Comparison of ENCODE assay signal across 8 cellular contexts in the genomic region with DNA sequence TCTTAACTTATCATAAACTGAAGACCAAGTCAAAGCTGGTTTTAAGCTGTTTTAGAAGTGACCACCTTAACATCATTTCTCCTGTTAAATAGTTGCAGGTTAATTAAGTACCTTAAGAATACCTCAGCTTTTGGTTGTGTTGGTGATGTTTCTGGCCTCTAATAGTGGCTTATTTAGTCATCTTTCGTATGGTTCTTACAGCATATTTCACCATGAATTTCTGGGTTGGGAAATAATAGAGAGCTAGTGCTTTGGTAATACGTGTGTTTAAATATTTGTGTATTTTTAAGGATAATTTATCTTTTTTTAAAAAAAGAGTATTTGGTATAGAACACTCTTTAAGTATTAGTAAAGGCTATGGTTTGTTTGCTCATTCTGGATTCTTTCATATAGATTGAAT. TPM values are rescaled to one million over a fixed set of nuclear protein-coding genes. Genes with fewer than 3 reads are reported as not detected.
A peak's percentile ranks its signal among the peaks of the same experiment; 100 is the strongest.
DNase-seq lines count a peak whose midpoint lies in the region; ATAC-seq, FAIRE-seq and TF ChIP-seq lines count a peak whose summit lies in the region.

No MANE protein-coding gene starts in this region.

- H3K9me3 Mint-ChIP-seq in astrocyte (ENCODE audit: unreplicated experiment): no peaks in the 10 kb centered on the region

- no peak for ATAC-seq in GM18498 (IDR thresholded peaks at IDR 0.05; ENCODE audit: unreplicated experiment)

- H3K4me3 ChIP-seq in right atrium auricular region (peak overlapping the region; percentile 77 to 82), astrocyte (ENCODE audit: insufficient read depth, low read depth, low read length) (peak overlapping the region; percentile 72), mesenchymal stem cell (ENCODE audit: insufficient read depth in 1 of 2, low read depth in 1 of 2, low read length in 2 of 2) (peak overlapping the region in 1 of 2 experiments; percentile 95), uterus (peak overlapping the region; percentile 80 to 97)

- peak overlapping the region; percentile 88 for H3K4me3 Mint-ChIP-seq in astrocyte (ENCODE audit: unreplicated experiment)

- H3K27ac ChIP-seq in right atrium auricular region (peak overlapping the region in 1 of 2 donors; percentile 82), astrocyte (ENCODE audit: low read depth, low read length) (no peak overlapping the region), mesenchymal stem cell (ENCODE audit: low read length, poor library complexity, severe bottlenecking) (no peak overlapping the region), uterus (peak overlapping the region in 1 of 2 donors; percentile 96)

- H2BK15ac ChIP-seq in mesenchymal stem cell (ENCODE audit: low read depth, poor library complexity, severe bottlenecking): no peak overlapping the region

- H2BK120ac ChIP-seq in mesenchymal stem cell (ENCODE audit: low read depth, low read length): no peak overlapping the region

- H3K27ac Mint-ChIP-seq in astrocyte (ENCODE audit: unreplicated experiment): no peak overlapping the region

- no peak overlapping the region for H2BK12ac ChIP-seq in mesenchymal stem cell (ENCODE audit: low read length in 2 of 2)

- H3K27me3 ChIP-seq in right atrium auricular region: no peaks in the 10 kb centered on the region
- no peaks in the 10 kb centered on the region for H3K27me3 ChIP-seq in astrocyte (ENCODE audit: insufficient read depth, low read length)
- H3K27me3 ChIP-seq in mesenchymal stem cell (ENCODE audit: control insufficient read depth in 1 of 2, insufficient read depth in 1 of 2, low read length in 2 of 2): no peaks in the 10 kb centered on the region
- H3K27me3 ChIP-seq in uterus: no peaks in the 10 kb centered on the region

- no peak overlapping the region for H3K14ac ChIP-seq in mesenchymal stem cell (ENCODE audit: low read length in 2 of 2)

- intact Hi-C loops in cardiac septum (cut with DNase I): loop anchor here (5.0 kb wide), 1 partner anchor 36 kb away; no protein-coding TSS in a partner anchor
- intact Hi-C loops in uterus (cut with DNase I; ENCODE audit: low total_unique reads): no loop called here

- H3K4me1 Mint-ChIP-seq in astrocyte (ENCODE audit: low read depth, unreplicated experiment): peaks cover 44% of the 10 kb centered on the region

- H3K79me1 ChIP-seq in mesenchymal stem cell (replicated peaks; ENCODE audit: low read length, poor library complexity, severe bottlenecking): no peaks in the 10 kb centered on the region

- no peak for FAIRE-seq in astrocyte (lab: Jason Lieb, UNC)

- H4K8ac ChIP-seq in mesenchymal stem cell (ENCODE audit: low read length): no peak overlapping the region

- H2AK5ac ChIP-seq in mesenchymal stem cell (ENCODE audit: low read length, severe bottlenecking): no peak overlapping the region

- no peaks in the 10 kb centered on the region for H3K36me3 Mint-ChIP-seq in astrocyte (ENCODE audit: low read depth, unreplicated experiment)

- H3K27me3 Mint-ChIP-seq in astrocyte (ENCODE audit: low read depth, unreplicated experiment): no peaks in the 10 kb centered on the region

- 95% methylated on average over 2 of the region's 2 CpGs for WGBS in mesenchymal stem cell

- H3K79me2 ChIP-seq in astrocyte (ENCODE audit: insufficient read depth, low read length): peaks cover 61% of the 10 kb centered on the region

- H2BK5ac ChIP-seq in mesenchymal stem cell (ENCODE audit: low read depth, low read length, poor library complexity, severe bottlenecking): no peak overlapping the region

- peaks cover 24% of the 10 kb centered on the region for H4K20me1 ChIP-seq in astrocyte (ENCODE audit: insufficient read depth, low read length)

- H3K9me3 ChIP-seq in right atrium auricular region (no peaks in the 10 kb centered on the region), astrocyte (ENCODE audit: insufficient read depth, low read depth, low read length) (no peaks in the 10 kb centered on the region), mesenchymal stem cell (ENCODE audit: control insufficient read depth, low read length) (no peaks in the 10 kb centered on the region), uterus (no peaks in the 10 kb centered on the region)

- DNase-seq in right atrium auricular region (ENCODE audit: low spot score) (no peak), cardiac septum (ENCODE audit: low spot score) (no peak), astrocyte (ENCODE audit: low read depth) (no peak), mesenchymal stem cell (no peak), uterus (no peak), DMS53 treated with DMSO at 0.1 percent for 48 hours (lab: John Stamatoyannopoulos, UW; ENCODE audit: unreplicated experiment) (no peak), DMS53 (lab: John Stamatoyannopoulos, UW) (no peak)

- H3K36me3 ChIP-seq in right atrium auricular region: no peaks in the 10 kb centered on the region
- H3K36me3 ChIP-seq in astrocyte (ENCODE audit: insufficient read depth, low read length): no peaks in the 10 kb centered on the region
- H3K36me3 ChIP-seq in mesenchymal stem cell (ENCODE audit: control insufficient read depth in 1 of 2, insufficient read depth in 2 of 2, low read depth in 1 of 2, low read length in 2 of 2): no peaks in the 10 kb centered on the region
- no peaks in the 10 kb centered on the region for H3K36me3 ChIP-seq in uterus

- H4K91ac ChIP-seq in mesenchymal stem cell (ENCODE audit: low read length): no peak overlapping the region

- H2AFZ ChIP-seq in astrocyte (ENCODE audit: low read depth, low read length) (no peak overlapping the region), mesenchymal stem cell (ENCODE audit: low read depth, low read length) (no peak overlapping the region)

- peaks cover 0 to 46% of the 10 kb centered on the region in 2 donors for H3K4me1 ChIP-seq in right atrium auricular region
- H3K4me1 ChIP-seq in astrocyte (ENCODE audit: insufficient read depth, low read length): peaks cover 33% of the 10 kb centered on the region
- peaks cover 2% of the 10 kb centered on the region for H3K4me1 ChIP-seq in mesenchymal stem cell (ENCODE audit: control insufficient read depth, insufficient read depth, low read depth, low read length)
- peaks cover 0 to 5% of the 10 kb centered on the region in 2 donors for H3K4me1 ChIP-seq in uterus

- peak overlapping the region; percentile 85 for H3K9ac ChIP-seq in astrocyte (ENCODE audit: low read length)
- peak overlapping the region; percentile 91 for H3K9ac ChIP-seq in mesenchymal stem cell (ENCODE audit: low read length)

- H3K4ac ChIP-seq in mesenchymal stem cell (ENCODE audit: low read depth in 1 of 2, low read length in 2 of 2): no peak overlapping the region

- no peak overlapping the region for H3K18ac ChIP-seq in mesenchymal stem cell (ENCODE audit: low read depth in 1 of 2, low read length in 2 of 2)

- no peak overlapping the region for H3K23ac ChIP-seq in mesenchymal stem cell (ENCODE audit: low read length in 2 of 2)

- H3K4me2 ChIP-seq in astrocyte (ENCODE audit: low read length) (peak overlapping the region; percentile 98), mesenchymal stem cell (ENCODE audit: low read length, poor library complexity, severe bottlenecking) (peak overlapping the region; percentile 80)

- no peak for TF ChIP-seq CTCF in right atrium auricular region (IDR thresholded peaks at IDR 0.05)
- TF ChIP-seq CTCF in astrocyte (IDR thresholded peaks at IDR 0.05; ENCODE audit: insufficient read depth, low read depth, low read length): no peak
- no peak for TF ChIP-seq CTCF in uterus (IDR thresholded peaks at IDR 0.05)

- TF ChIP-seq POLR2A in uterus (IDR thresholded peaks at IDR 0.05): no peak

RNA-seq across cellular contexts. Expression of a gene that starts 1.6 kb away (rescaled TPM):
- total RNA-seq in right atrium auricular region (10 to 100 TPM; 10.2 to 19.3 TPM), cardiac septum (8.7 TPM), astrocyte (45.7 and 49.3 TPM in 2 replicates), uterus (100 to 1,000 TPM in 1 of 4 donors, 10 to 100 TPM in 3; 47.6 to 179 (median 67.1) TPM)
- 63.1 TPM for polyA plus RNA-seq in mesenchymal stem cell (2013, experiment 1 of 2)
- polyA plus RNA-seq in mesenchymal stem cell (2013, experiment 2 of 2): 60.0 TPM

RNA-seq across cellular contexts. Expression of a gene that starts 33.7 kb away (rescaled TPM):
- 10 to 100 TPM; 74.7 to 76.4 TPM for total RNA-seq in right atrium auricular region
- total RNA-seq in cardiac septum: 104 TPM
- total RNA-seq in astrocyte: 428 and 484 TPM in 2 replicates
- polyA plus RNA-seq in mesenchymal stem cell (2013, experiment 1 of 2): 252 TPM
- 272 TPM for polyA plus RNA-seq in mesenchymal stem cell (2013, experiment 2 of 2)
- 100 to 1,000 TPM in 1 of 4 donors, 10 to 100 TPM in 3; 33.5 to 207 (median 54.5) TPM for total RNA-seq in uterus
